ENCODE assay signal across 8 cellular contexts in genomic region chr11:108117746-108118371, GRCh38. TPM values are rescaled to one million over a fixed set of nuclear protein-coding genes. Genes with fewer than 3 reads are reported as not detected.
DNase-seq lines count a peak whose midpoint lies in the region; ATAC-seq, FAIRE-seq and TF ChIP-seq lines count a peak whose summit lies in the region.

No MANE protein-coding gene starts in this region.

- TF ChIP-seq RAD21 in H1 (IDR thresholded peaks at IDR 0.05 in 1 of 2, conservative IDR thresholded peaks at IDR 0.05 in 1 of 2; ENCODE audit: low read depth in 2 of 2, low read length in 2 of 2): peak; percentile 65 to 67

- no peak overlapping the region for H2AFZ ChIP-seq in H1 (ENCODE audit: low read length)

- no peak overlapping the region for H3K14ac ChIP-seq in H1 (ENCODE audit: insufficient read length)

- no peaks in the 10 kb centered on the region for H3K79me1 ChIP-seq in H1 (ENCODE audit: low read depth, low read length)

- POLR2A ChIA-PET in H1 (lab: Charles Lee; ENCODE audit: partially characterized antibody): interaction anchor here (0.6 to 1.6 kb wide), 5 partner anchors 23 to 326 kb away, joined by 3 to 4 read pairs (median 3); no protein-coding TSS in a partner anchor

- H2BK12ac ChIP-seq in H1 (ENCODE audit: low read depth, low read length): no peak overlapping the region

- H3K18ac ChIP-seq in H1 (ENCODE audit: extremely low read depth, low read length): no peak overlapping the region

- H3K23me2 ChIP-seq in H1 (ENCODE audit: low read depth, low read length): peaks cover 2% of the 10 kb centered on the region; the same call in 1 of the 2 replicates

- ATAC-seq in GM21723 (IDR thresholded peaks at IDR 0.05; ENCODE audit: unreplicated experiment) (no peak), GM19467 (IDR thresholded peaks at IDR 0.05; ENCODE audit: unreplicated experiment) (no peak)

- DNase-seq in AML-193 (lab: John Stamatoyannopoulos, UW) (peak; percentile 68 to 78), H4 (ENCODE audit: low spot score) (peak; percentile 38), NCI-H82 (lab: John Stamatoyannopoulos, UW) (peak; percentile 54), H1 (ENCODE audit: low read depth in 1 of 2, low spot score in 2 of 2) (no peak), pulmonary artery endothelial cell (ENCODE audit: low read depth, low spot score) (peak; percentile 19), activated gamma-delta T cell treated with Interleukin-2 at 50 U/mL for 16 hours (no peak)

- H3K79me2 ChIP-seq in H1 (ENCODE audit: control insufficient read depth in 1 of 2, insufficient read depth in 2 of 2, low read length in 2 of 2): no peaks in the 10 kb centered on the region

- H2BK120ac ChIP-seq in H1 (replicated peaks; ENCODE audit: low read depth, low read length): no peak overlapping the region

- CTCF ChIA-PET in H1 (lab: Charles Lee; ENCODE audit: partially characterized antibody): interaction anchor here (0.7 to 7.8 kb wide), 23 partner anchors 8 to 531 kb away, joined by 3 to 90 read pairs (median 4); no protein-coding TSS in a partner anchor

- H3K56ac ChIP-seq in H1 (replicated peaks; ENCODE audit: insufficient read length, low read depth, low read length): no peak overlapping the region

- H2BK15ac ChIP-seq in H1 (ENCODE audit: low read length): no peak overlapping the region

- no peaks in the 10 kb centered on the region for H3K36me3 ChIP-seq in H1 (ENCODE audit: control insufficient read depth in 2 of 4, insufficient read depth in 4 of 4, low read length in 3 of 4)

- no peak overlapping the region for H4K91ac ChIP-seq in H1 (replicated peaks; ENCODE audit: insufficient read length, low read length)

- no peak overlapping the region for H2AK5ac ChIP-seq in H1 (ENCODE audit: low read depth, low read length)

- no peaks in the 10 kb centered on the region for H3K9me3 ChIP-seq in H1 (ENCODE audit: insufficient read depth in 2 of 2, low read depth in 1 of 2, low read length in 1 of 2)

- no peak for TF ChIP-seq POLR2A in H1 (IDR thresholded peaks at IDR 0.05; ENCODE audit: control extremely low read depth in 1 of 2, low read depth in 2 of 2, low read length in 2 of 2)

- H4K8ac ChIP-seq in H1 (ENCODE audit: extremely low read depth, insufficient read depth, low read length): no peak overlapping the region

- no peak overlapping the region for H3K4ac ChIP-seq in H1 (replicated peaks; ENCODE audit: insufficient read length, low read depth, low read length)

- no peak overlapping the region for H3K4me3 ChIP-seq in H1 (ENCODE audit: extremely low read depth in 1 of 4, insufficient read depth in 2 of 4, low read depth in 3 of 4, low read length in 4 of 4)

- no peaks in the 10 kb centered on the region for H4K20me1 ChIP-seq in H1 (replicated peaks in 1 of 2; ENCODE audit: control insufficient read depth in 1 of 2, insufficient read depth in 2 of 2, low read length in 2 of 2)

- FAIRE-seq in H1 (lab: Jason Lieb, UNC): no peak

- H3K27me3 ChIP-seq in H1 (replicated peaks in 1 of 4; ENCODE audit: control insufficient read depth in 3 of 4, extremely low read depth in 1 of 4, insufficient read depth in 3 of 4, low read length in 3 of 4): peaks cover 0 to 7% (median 3%) of the 10 kb centered on the region in 4 experiments; a peak in 3 of 7 replicates

- H3K23ac ChIP-seq in H1 (ENCODE audit: insufficient read length): no peak overlapping the region

- no peak for TF ChIP-seq EP300 in H1 (IDR thresholded peaks at IDR 0.05; ENCODE audit: borderline replicate concordance in 1 of 2, low read depth in 2 of 2, low read length in 2 of 2)

- H2BK20ac ChIP-seq in H1 (ENCODE audit: low read length): no peak overlapping the region

- TF ChIP-seq CTCF in H1 (IDR thresholded peaks at IDR 0.05; ENCODE audit: control extremely low read depth in 1 of 3, insufficient read depth in 1 of 3, low read depth in 1 of 3, low read length in 3 of 3): peak in 2 of 3 experiments; percentile 24 to 40; a peak in 2 of 4 replicates

- H3K4me2 ChIP-seq in H1 (ENCODE audit: insufficient read depth in 1 of 2, low read depth in 2 of 2, low read length in 2 of 2): no peak overlapping the region

- no peak overlapping the region for H4K5ac ChIP-seq in H1 (ENCODE audit: insufficient read length, low read depth, low read length)

- no peak overlapping the region for H3K9ac ChIP-seq in H1 (replicated peaks in 1 of 4; ENCODE audit: extremely low read depth in 1 of 4, low read depth in 3 of 4, low read length in 3 of 4)

- peaks cover 0 to 13% (median 3%) of the 10 kb centered on the region in 4 experiments; a peak in 4 of 7 replicates for H3K4me1 ChIP-seq in H1 (replicated peaks in 1 of 4; ENCODE audit: control insufficient read depth in 3 of 4, insufficient read depth in 4 of 4, low read length in 3 of 4)

- no peak overlapping the region for H3K27ac ChIP-seq in H1 (ENCODE audit: low read depth, low read length)

- H2BK5ac ChIP-seq in H1 (ENCODE audit: low read depth, low read length): no peak overlapping the region

TF ChIP-seq in H1, 55 proteins besides CTCF, POLR2A, EP300 and RAD21:
- TF ChIP-seq HDAC6 (IDR thresholded peaks at IDR 0.05; ENCODE audit: low read depth, low read length) (no peak), HDAC2 (IDR thresholded peaks at IDR 0.05; ENCODE audit: borderline replicate concordance in 1 of 2, low read depth in 2 of 2, low read length in 2 of 2) (no peak), CBX8 (IDR thresholded peaks at IDR 0.05; ENCODE audit: borderline replicate concordance, low read depth, low read length) (no peak), SIRT6 (IDR thresholded peaks at IDR 0.05; ENCODE audit: low read length) (no peak)

RNA-seq across cellular contexts. Expression of gene ACAT1, which starts 3.5 kb away (rescaled TPM):
- total RNA-seq in H4 (2014; rRNA removed; shearing (Covaris generic)): 138 and 203 TPM in 2 replicates
- 28.1 and 30.4 TPM in 2 replicates for total RNA-seq in H1 (2021; fragmentation: NEBNext Ultra II Directional; extraction: Animal tissue kit (Norgen Biotek cat#: 25700))
- 19.0 and 30.9 TPM in 2 replicates for polyA plus RNA-seq in H1 (2011; rRNA removed)
- polyA plus RNA-seq in H1 (2011; cell fraction: cytosol; rRNA removed): 34.7 TPM
- polyA plus RNA-seq in H1 (2011; cell fraction: nucleus; rRNA removed): 11.8 TPM
- polyA plus RNA-seq in H1 (2012, experiment 1 of 2): 30.1 to 40.0 TPM (median 35.3 TPM) in 4 replicates
- polyA plus RNA-seq in H1 (2012, experiment 2 of 2): 7.4 TPM
- 29.1 TPM for polyA plus RNA-seq in H1 (2013, experiment 1 of 2)
- 27.5 TPM for polyA plus RNA-seq in H1 (2013, experiment 2 of 2)
- polyA minus RNA-seq in H1 (2011; rRNA and poly(A)+ RNA removed): 14.5 and 46.4 TPM in 2 replicates
- 18.5 TPM for polyA minus RNA-seq in H1 (2011; cell fraction: cytosol; rRNA and poly(A)+ RNA removed)
- polyA minus RNA-seq in H1 (2011; cell fraction: nucleus; rRNA and poly(A)+ RNA removed): 18.8 TPM
- 88.2 and 95.6 TPM in 2 replicates for total RNA-seq in pulmonary artery endothelial cell

Comparison
In these comparisons a context has a peak if more than half of its experiments do, and no peak if none do; other contexts are left out.
1. DNase-seq: peak in AML-193 (2 of 2), H4 (single experiment), NCI-H82 (single experiment) and pulmonary artery endothelial cell (single experiment); none in H1 (0 of 2) and activated gamma-delta T cell treated with Interleukin-2 at 50 U/mL for 16 hours (single experiment).